Comparison of ENCODE assay signal across 8 cellular contexts in the genomic region with DNA sequence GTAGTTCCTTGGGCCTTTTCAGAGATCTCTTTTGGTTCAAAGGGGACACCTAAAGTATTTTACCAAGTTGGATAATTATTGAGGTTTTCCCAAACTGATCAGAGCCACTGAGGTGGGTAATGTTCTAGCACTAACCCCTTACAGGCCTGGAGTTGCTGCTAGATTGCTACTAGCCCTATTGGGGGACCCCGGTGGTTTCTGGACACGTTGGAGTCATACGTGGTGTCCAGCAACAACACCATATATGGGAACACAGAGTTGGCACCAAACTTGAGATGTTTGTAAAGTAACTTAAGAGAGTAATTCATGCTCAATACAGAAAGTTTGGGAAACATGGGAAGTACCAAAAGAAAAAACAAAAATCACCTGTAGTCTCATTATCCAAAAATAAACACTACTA. TPM values are rescaled to one million over a fixed set of nuclear protein-coding genes. Genes with fewer than 3 reads are reported as not detected.
DNase-seq lines count a peak whose midpoint lies in the region; ATAC-seq lines count a peak whose summit lies in the region.

No MANE protein-coding gene starts in this region.

- H3K9me3 ChIP-seq in BLaER1 (no peaks in the 10 kb centered on the region), mucosa of stomach (ENCODE audit: control insufficient read depth, low read length) (no peaks in the 10 kb centered on the region)

- H3K4me1 ChIP-seq in BLaER1 (peaks cover 16% of the 10 kb centered on the region), mucosa of stomach (ENCODE audit: control insufficient read depth, insufficient read depth, low read length) (peaks cover 5% of the 10 kb centered on the region)

- DNase-seq in M059J (ENCODE audit: low read depth) = peak; percentile 65
- DNase-seq in dermis microvascular lymphatic vessel endothelial cell (ENCODE audit: low read depth in 2 of 2) = peak; percentile 1 to 35
- no peak for DNase-seq in NCI-H2081 (lab: John Stamatoyannopoulos, UW)
- no peak for DNase-seq in NOMO-1 (lab: John Stamatoyannopoulos, UW; ENCODE audit: unreplicated experiment in 2 of 2)

- ATAC-seq in HG03521 (IDR thresholded peaks at IDR 0.05; ENCODE audit: unreplicated experiment) (no peak), GM18498 (IDR thresholded peaks at IDR 0.05; ENCODE audit: unreplicated experiment) (no peak)

- no peaks in the 10 kb centered on the region for H4K20me1 ChIP-seq in BLaER1

- H3K9ac ChIP-seq in BLaER1 (peak overlapping the region; percentile 80), mucosa of stomach (ENCODE audit: low read length) (peak overlapping the region; percentile 95)

- no peaks in the 10 kb centered on the region for H3K36me3 ChIP-seq in BLaER1
- no peaks in the 10 kb centered on the region for H3K36me3 ChIP-seq in mucosa of stomach (ENCODE audit: control insufficient read depth, insufficient read depth, low read length)

- no peak overlapping the region for H3K27ac ChIP-seq in BLaER1

- H3K4me3 ChIP-seq in BLaER1 (peak overlapping the region; percentile 80), mucosa of stomach (ENCODE audit: low read length) (peak overlapping the region; percentile 53)

- H3K4me2 ChIP-seq in BLaER1 = peak overlapping the region; percentile 73

- H3K27me3 ChIP-seq in BLaER1 (no peaks in the 10 kb centered on the region), mucosa of stomach (ENCODE audit: control insufficient read depth, insufficient read depth, low read length) (no peaks in the 10 kb centered on the region)

RNA-seq across cellular contexts. Expression of a gene that starts 0.6 kb away (rescaled TPM):
- total RNA-seq in M059J (2014; rRNA removed; shearing (Covaris generic)) = 1.2 and 5.0 TPM in 2 replicates
- total RNA-seq in dermis microvascular lymphatic vessel endothelial cell = 0.76 and 0.77 TPM in 2 replicates

RNA-seq across cellular contexts. Expression of a gene that starts 0.7 kb away (rescaled TPM):
- 5.5 and 10.8 TPM in 2 replicates for total RNA-seq in M059J (2014; rRNA removed; shearing (Covaris generic))
- 5.3 and 5.9 TPM in 2 replicates for total RNA-seq in dermis microvascular lymphatic vessel endothelial cell

Comparison
In these comparisons a context has a peak if more than half of its experiments do, and no peak if none do; other contexts are left out.
1. DNase-seq: peak in M059J (single experiment) and dermis microvascular lymphatic vessel endothelial cell (2 of 2); none in NCI-H2081 (0 of 2) and NOMO-1 (0 of 2).